23 cellular contexts compared by ENCODE assay signal in the genomic region with DNA sequence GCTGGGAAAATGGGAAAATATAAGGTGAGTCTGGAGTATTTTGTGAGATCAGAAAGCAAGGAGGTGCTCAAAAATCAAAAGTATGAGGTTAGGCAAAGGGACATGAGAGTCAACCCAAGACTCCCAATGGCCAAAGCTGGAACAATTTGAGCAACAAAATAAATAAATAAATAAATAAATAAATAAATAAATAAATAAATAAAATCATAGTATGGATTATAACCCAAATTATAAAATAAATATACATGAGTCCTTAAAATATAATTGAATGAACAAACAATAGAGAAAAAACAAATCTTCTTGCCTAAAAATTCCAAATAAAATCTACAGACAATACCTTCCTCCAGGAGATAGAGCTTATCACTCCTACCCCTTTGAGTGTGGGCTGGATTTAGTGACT.
"Had no signal": no experiment of that assay in that cellular context is flagged by ENCODE, and none has a peak within 500 bp of the region (broad histone marks: within the 10 kb centered on the region; RNA-seq: fewer than 3 reads in every experiment).

No MANE protein-coding gene starts in this region.

- DNase-seq: colonic mucosa; cortex of kidney; dermis blood vessel endothelial cell; dorsolateral prefrontal cortex; effector CD4-positive, alpha-beta T cell; effector CD8-positive, alpha-beta T cell; effector memory CD4-positive, alpha-beta T cell; effector memory CD8-positive, alpha-beta T cell; endodermal cell; erythroblast; esophagus squamous epithelium; foreskin fibroblast; foreskin keratinocyte; foreskin melanocyte; gastrocnemius medialis; glutamatergic neuron; head of caudate nucleus; heart left ventricle; heart right ventricle had no signal

- H3K4me1 ChIP-seq: colonic mucosa, esophagus squamous epithelium, foreskin keratinocyte, gastrocnemius medialis, gastroesophageal sphincter, heart left ventricle, heart right ventricle had no signal

- H3K9me3 ChIP-seq: colonic mucosa, esophagus muscularis mucosa, esophagus squamous epithelium, gastrocnemius medialis, gastroesophageal sphincter, heart right ventricle had no signal

- H3K36me3 ChIP-seq: colonic mucosa, esophagus squamous epithelium, gastrocnemius medialis, gastroesophageal sphincter, heart left ventricle, heart right ventricle had no signal

- H3K27ac ChIP-seq: colonic mucosa, coronary artery, dorsolateral prefrontal cortex, epithelial cell of prostate, esophagus muscularis mucosa, esophagus squamous epithelium, foreskin keratinocyte, gastrocnemius medialis, gastroesophageal sphincter, heart left ventricle, heart right ventricle had no signal

- H3K4me3 ChIP-seq: colonic mucosa, coronary artery, dorsolateral prefrontal cortex, esophagus muscularis mucosa, esophagus squamous epithelium, gastrocnemius medialis, gastroesophageal sphincter, heart left ventricle, heart right ventricle had no signal
